Comparison of ENCODE assay signal across 28 cellular contexts in genomic region chr7:50553973-50554372, GRCh38. TPM values are rescaled to one million over a fixed set of nuclear protein-coding genes. Genes with fewer than 3 reads are reported as not detected.
"Had no signal": no experiment of that assay in that cellular context is flagged by ENCODE, and none has a peak within 500 bp of the region (broad histone marks: within the 10 kb centered on the region; RNA-seq: fewer than 3 reads in every experiment).

No MANE protein-coding gene starts in this region.

- H3K9me3 ChIP-seq: gastroesophageal sphincter, heart left ventricle, left lung, prostate gland, right atrium auricular region, stomach, thyroid gland had no signal

- DNase-seq: cerebellar nuclear complex; dorsolateral prefrontal cortex; effector CD4-positive, alpha-beta T cell; foreskin keratinocyte; heart left ventricle; hippocampal formation; left cardiac atrium; left lung; midbrain; naive thymus-derived CD8-positive, alpha-beta T cell; nephron progenitor cell; stimulated activated CD4-positive, alpha-beta T cell treated with anti-CD3 and anti-CD28 coated beads, Interleukin-2, amount 100 ng/mL, for 24 hours; stimulated activated CD4-positive, alpha-beta T cell treated with anti-CD3 and anti-CD28 coated beads, Interleukin-4, amount 100 ng/mL, for 24 hours; stimulated activated naive CD4-positive, alpha-beta T cell treated with Interleukin-2 at 50 U/mL for 16 hours; stomach; thyroid gland had no signal

- H3K36me3 Mint-ChIP-seq: naive thymus-derived CD8-positive, alpha-beta T cell; stimulated activated effector memory CD8-positive, alpha-beta T cell treated with anti-CD3 and anti-CD28 coated beads, Interleukin-12 subunit alpha, Interleukin-12 subunit beta, amount 100 ng/mL, for 72 hours had no signal

- H3K27ac Mint-ChIP-seq: naive thymus-derived CD8-positive, alpha-beta T cell; nephron progenitor cell; stimulated activated effector memory CD8-positive, alpha-beta T cell treated with anti-CD3 and anti-CD28 coated beads, Interleukin-12 subunit alpha, Interleukin-12 subunit beta, amount 100 ng/mL, for 72 hours had no signal

- H3K4me1 ChIP-seq: foreskin keratinocyte, left lung, prostate gland, right atrium auricular region, thyroid gland had no signal

- H3K4me3 ChIP-seq: dorsolateral prefrontal cortex, esophagus muscularis mucosa, gastroesophageal sphincter, heart left ventricle, left lung, prostate gland, right atrium auricular region, stomach, thyroid gland had no signal

- H3K4me3 Mint-ChIP-seq: naive thymus-derived CD8-positive, alpha-beta T cell; nephron progenitor cell; stimulated activated effector memory CD8-positive, alpha-beta T cell treated with anti-CD3 and anti-CD28 coated beads, Interleukin-12 subunit alpha, Interleukin-12 subunit beta, amount 100 ng/mL, for 72 hours had no signal

- H3K9me3 Mint-ChIP-seq: naive thymus-derived CD8-positive, alpha-beta T cell; nephron progenitor cell; stimulated activated effector memory CD8-positive, alpha-beta T cell treated with anti-CD3 and anti-CD28 coated beads, Interleukin-12 subunit alpha, Interleukin-12 subunit beta, amount 100 ng/mL, for 72 hours had no signal

- H3K36me3 ChIP-seq: esophagus muscularis mucosa, gastroesophageal sphincter, heart left ventricle, left lung, prostate gland, right atrium auricular region, stomach, thyroid gland had no signal

- H3K27me3 ChIP-seq: right atrium auricular region, stomach, thyroid gland had no signal

- ATAC-seq: foreskin keratinocyte; gastroesophageal sphincter; heart left ventricle; left cardiac atrium; left lung; naive thymus-derived CD8-positive, alpha-beta T cell; sciatic nerve; stimulated activated effector memory CD8-positive, alpha-beta T cell treated with anti-CD3 and anti-CD28 coated beads, Interleukin-12 subunit alpha, Interleukin-12 subunit beta, amount 100 ng/mL, for 72 hours had no signal

- H3K4me1 Mint-ChIP-seq: naive thymus-derived CD8-positive, alpha-beta T cell; stimulated activated effector memory CD8-positive, alpha-beta T cell treated with anti-CD3 and anti-CD28 coated beads, Interleukin-12 subunit alpha, Interleukin-12 subunit beta, amount 100 ng/mL, for 72 hours had no signal

- H3K27ac ChIP-seq: dorsolateral prefrontal cortex, esophagus muscularis mucosa, foreskin keratinocyte, gastroesophageal sphincter, heart left ventricle, left lung, prostate gland, right atrium auricular region, stomach, thyroid gland had no signal

RNA-seq across cellular contexts. Expression of gene DDC, which starts 11.2 kb away (rescaled TPM):
- total RNA-seq: endothelial cell of umbilical vein; esophagus muscularis mucosa; fibroblast of lung; foreskin keratinocyte; gastroesophageal sphincter; heart left ventricle; kidney epithelial cell; left cardiac atrium; lung microvascular endothelial cell; myocyte; naive thymus-derived CD8-positive, alpha-beta T cell; right atrium auricular region; sciatic nerve; subcutaneous adipose tissue had no signal
- polyA plus RNA-seq: endothelial cell of umbilical vein; fibroblast of lung; foreskin keratinocyte; naive thymus-derived CD8-positive, alpha-beta T cell had no signal
